1 cellular context compared by ENCODE assay signal in genomic region chr5:159206818-159207217, GRCh38.
TF ChIP-seq lines count a peak whose summit lies in the region.

No MANE protein-coding gene starts in this region.

TF ChIP-seq in GM12878, 131 proteins besides CTCF, POLR2A, EP300 and RAD21 (continued from another document):
- TF ChIP-seq MLLT1 (IDR thresholded peaks at IDR 0.05) (no peak), HCFC1 (IDR thresholded peaks at IDR 0.05; ENCODE audit: low read length) (no peak)
TF ChIP-seq in GM12878: peak in this region for 1.
